Comparison of ENCODE assay signal across 1 cellular context in the genomic region with DNA sequence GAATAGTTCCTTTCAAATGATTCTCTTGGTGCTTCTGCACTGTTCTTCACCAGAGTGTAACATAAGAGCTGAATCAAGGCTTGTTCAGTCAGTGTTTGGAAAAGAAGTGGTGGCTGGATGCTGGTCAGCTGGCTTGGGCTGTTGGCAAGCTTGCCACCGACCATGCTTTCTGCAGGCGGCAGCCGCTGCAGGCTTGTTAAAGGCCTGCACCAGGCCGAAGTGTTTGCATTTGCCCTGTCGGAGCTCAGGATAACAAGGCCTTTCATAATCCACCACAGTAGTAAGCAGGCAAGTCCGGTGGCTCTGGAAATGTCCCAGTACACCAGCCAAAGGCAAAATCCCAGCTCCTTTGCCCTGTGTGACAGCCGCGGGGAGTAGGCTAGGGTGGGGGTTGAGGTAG.
TF ChIP-seq lines count a peak whose summit lies in the region.

No MANE protein-coding gene starts in this region.

TF ChIP-seq in HepG2, 621 proteins besides CTCF, POLR2A, EP300 and RAD21 (continued from another document):
- TF ChIP-seq REST (IDR thresholded peaks at IDR 0.05; ENCODE audit: borderline replicate concordance in 1 of 2, low read depth in 1 of 2, low read length in 2 of 2): no peak
- no peak for TF ChIP-seq HCFC1 (IDR thresholded peaks at IDR 0.05; ENCODE audit: low read depth, low read length)
- TF ChIP-seq ZNF704 (CRISPR knock-in tag; IDR thresholded peaks at IDR 0.05; ENCODE audit: borderline replicate concordance): no peak
- TF ChIP-seq ZNF17 (CRISPR knock-in tag; IDR thresholded peaks at IDR 0.05): no peak
- TF ChIP-seq JARID2 (CRISPR knock-in tag; IDR thresholded peaks at IDR 0.05; ENCODE audit: insufficient replicate concordance): no peak
- no peak for TF ChIP-seq AFF4 (CRISPR knock-in tag; IDR thresholded peaks at IDR 0.05)
- TF ChIP-seq MED13 (CRISPR knock-in tag; IDR thresholded peaks at IDR 0.05): no peak
- TF ChIP-seq BRCA1 (CRISPR knock-in tag; IDR thresholded peaks at IDR 0.05): no peak
- peak; percentile 47; the same call in 1 of the 2 replicates for TF ChIP-seq PHF21A (CRISPR knock-in tag; IDR thresholded peaks at IDR 0.05)
- no peak for TF ChIP-seq ZNF30 (CRISPR knock-in tag; IDR thresholded peaks at IDR 0.05)
- no peak for TF ChIP-seq TOE1 (CRISPR knock-in tag; IDR thresholded peaks at IDR 0.05)
- no peak for TF ChIP-seq ZNF180 (CRISPR knock-in tag; IDR thresholded peaks at IDR 0.05; ENCODE audit: borderline replicate concordance, low read depth)
- no peak for TF ChIP-seq NAIF1 (CRISPR knock-in tag; IDR thresholded peaks at IDR 0.05; ENCODE audit: borderline replicate concordance)
- no peak for TF ChIP-seq MTERF4 (CRISPR knock-in tag; IDR thresholded peaks at IDR 0.05)
- no peak for TF ChIP-seq PRMT3 (CRISPR knock-in tag; IDR thresholded peaks at IDR 0.05; ENCODE audit: borderline replicate concordance, low read depth)
- TF ChIP-seq ZSCAN30 (CRISPR knock-in tag; IDR thresholded peaks at IDR 0.05): no peak
- no peak for TF ChIP-seq ZNF660 (CRISPR knock-in tag; IDR thresholded peaks at IDR 0.05; ENCODE audit: borderline replicate concordance, low read depth)
- TF ChIP-seq STAT6 (CRISPR knock-in tag; IDR thresholded peaks at IDR 0.05; ENCODE audit: borderline replicate concordance): no peak
- TF ChIP-seq MIER2 (CRISPR knock-in tag; IDR thresholded peaks at IDR 0.05): no peak
- TF ChIP-seq, protein P1, sequence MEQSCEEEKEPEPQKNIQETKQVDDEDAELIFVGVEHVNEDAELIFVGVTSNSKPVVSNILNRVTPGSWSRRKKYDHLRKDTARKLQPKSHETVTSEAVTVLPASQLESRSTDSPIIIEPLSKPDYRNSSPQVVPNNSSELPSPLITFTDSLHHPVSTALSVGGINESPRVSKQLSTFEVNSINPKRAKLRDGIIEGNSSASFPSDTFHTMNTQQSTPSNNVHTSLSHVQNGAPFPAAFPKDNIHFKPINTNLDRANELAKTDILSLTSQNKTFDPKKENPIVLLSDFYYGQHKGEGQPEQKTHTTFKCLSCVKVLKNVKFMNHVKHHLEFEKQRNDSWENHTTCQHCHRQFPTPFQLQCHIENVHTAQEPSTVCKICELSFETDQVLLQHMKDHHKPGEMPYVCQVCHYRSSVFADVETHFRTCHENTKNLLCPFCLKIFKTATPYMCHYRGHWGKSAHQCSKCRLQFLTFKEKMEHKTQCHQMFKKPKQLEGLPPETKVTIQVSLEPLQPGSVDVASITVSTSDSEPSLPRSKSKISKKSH (CRISPR knock-in tag; IDR thresholded peaks at IDR 0.05; ENCODE audit: borderline replicate concordance): no peak; the same call in 1 of the 2 replicates
- no peak; the same call in 1 of the 2 replicates for TF ChIP-seq ZBTB4 (CRISPR knock-in tag; IDR thresholded peaks at IDR 0.05; ENCODE audit: borderline replicate concordance)
- no peak for TF ChIP-seq CENPBD1 (CRISPR knock-in tag; IDR thresholded peaks at IDR 0.05; ENCODE audit: borderline replicate concordance, low read depth)
- TF ChIP-seq ZNF749 (CRISPR knock-in tag; IDR thresholded peaks at IDR 0.05; ENCODE audit: borderline replicate concordance): no peak
- no peak for TF ChIP-seq TRIM24 (CRISPR knock-in tag; IDR thresholded peaks at IDR 0.05)
- TF ChIP-seq ARNT (IDR thresholded peaks at IDR 0.05): no peak
- TF ChIP-seq ZNF652 (CRISPR knock-in tag; IDR thresholded peaks at IDR 0.05; ENCODE audit: borderline replicate concordance, low read depth): no peak
- TF ChIP-seq, protein P2, sequence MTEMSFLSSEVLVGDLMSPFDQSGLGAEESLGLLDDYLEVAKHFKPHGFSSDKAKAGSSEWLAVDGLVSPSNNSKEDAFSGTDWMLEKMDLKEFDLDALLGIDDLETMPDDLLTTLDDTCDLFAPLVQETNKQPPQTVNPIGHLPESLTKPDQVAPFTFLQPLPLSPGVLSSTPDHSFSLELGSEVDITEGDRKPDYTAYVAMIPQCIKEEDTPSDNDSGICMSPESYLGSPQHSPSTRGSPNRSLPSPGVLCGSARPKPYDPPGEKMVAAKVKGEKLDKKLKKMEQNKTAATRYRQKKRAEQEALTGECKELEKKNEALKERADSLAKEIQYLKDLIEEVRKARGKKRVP (CRISPR knock-in tag; IDR thresholded peaks at IDR 0.05): no peak
- TF ChIP-seq, protein P3, sequence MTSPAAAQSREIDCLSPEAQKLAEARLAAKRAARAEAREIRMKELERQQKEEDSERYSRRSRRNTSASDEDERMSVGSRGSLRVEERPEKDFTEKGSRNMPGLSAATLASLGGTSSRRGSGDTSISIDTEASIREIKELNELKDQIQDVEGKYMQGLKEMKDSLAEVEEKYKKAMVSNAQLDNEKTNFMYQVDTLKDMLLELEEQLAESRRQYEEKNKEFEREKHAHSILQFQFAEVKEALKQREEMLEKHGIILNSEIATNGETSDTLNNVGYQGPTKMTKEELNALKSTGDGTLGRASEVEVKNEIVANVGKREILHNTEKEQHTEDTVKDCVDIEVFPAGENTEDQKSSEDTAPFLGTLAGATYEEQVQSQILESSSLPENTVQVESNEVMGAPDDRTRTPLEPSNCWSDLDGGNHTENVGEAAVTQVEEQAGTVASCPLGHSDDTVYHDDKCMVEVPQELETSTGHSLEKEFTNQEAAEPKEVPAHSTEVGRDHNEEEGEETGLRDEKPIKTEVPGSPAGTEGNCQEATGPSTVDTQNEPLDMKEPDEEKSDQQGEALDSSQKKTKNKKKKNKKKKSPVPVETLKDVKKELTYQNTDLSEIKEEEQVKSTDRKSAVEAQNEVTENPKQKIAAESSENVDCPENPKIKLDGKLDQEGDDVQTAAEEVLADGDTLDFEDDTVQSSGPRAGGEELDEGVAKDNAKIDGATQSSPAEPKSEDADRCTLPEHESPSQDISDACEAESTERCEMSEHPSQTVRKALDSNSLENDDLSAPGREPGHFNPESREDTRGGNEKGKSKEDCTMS (CRISPR knock-in tag; conservative IDR thresholded peaks at IDR 0.05): no peak
